ENCODE assay signal across 14 cellular contexts in genomic region chr6:41757931-41758640, GRCh38. TPM values are rescaled to one million over a fixed set of nuclear protein-coding genes. Genes with fewer than 3 reads are reported as not detected.
A peak's percentile ranks its signal among the peaks of the same experiment; 100 is the strongest.
DNase-seq lines count a peak whose midpoint lies in the region; ATAC-seq and TF ChIP-seq lines count a peak whose summit lies in the region.
"Had no signal": no experiment of that assay in that cellular context is flagged by ENCODE, and none has a peak within 500 bp of the region (broad histone marks: within the 10 kb centered on the region; RNA-seq: fewer than 3 reads in every experiment).

No MANE protein-coding gene starts in this region.

- intact Hi-C loops in Calu3 (cut with micrococcal nuclease; ENCODE audit: unreplicated experiment) = no loop called here

- no peak for ATAC-seq in HG03342 (IDR thresholded peaks at IDR 0.05; ENCODE audit: unreplicated experiment)

- BruUV-seq in Calu3 (replicated peaks; lab: Mats Ljungman, UMichigan) = no TSS peak

- TF ChIP-seq CTCF in Calu3 (IDR thresholded peaks at IDR 0.05; ENCODE audit: unreplicated experiment) = no peak

- H3K36me3 Mint-ChIP-seq in Calu3 (ENCODE audit: insufficient read depth, unreplicated experiment) = no peaks in the 10 kb centered on the region

- CTCF ChIA-PET in Calu3 (lab: Charles Lee) = interaction anchor here (0.8 kb wide), 1 partner anchor 192 kb away, joined by 3 read pairs; no protein-coding TSS in a partner anchor

- H3K27me3 Mint-ChIP-seq in Calu3 (ENCODE audit: unreplicated experiment) = peaks cover 28% of the 10 kb centered on the region

- no peak overlapping the region for H3K27ac Mint-ChIP-seq in Calu3 (ENCODE audit: unreplicated experiment)
- H3K27ac Mint-ChIP-seq: progenitor cell of endocrine pancreas had no signal

- no peaks in the 10 kb centered on the region for H3K4me1 Mint-ChIP-seq in Calu3 (ENCODE audit: low read depth, unreplicated experiment)

- no peak overlapping the region for H3K4me3 Mint-ChIP-seq in Calu3 (ENCODE audit: low read depth, unreplicated experiment)

- peak; percentile 36 for DNase-seq in Calu3
- peak; percentile 40 for DNase-seq in iris pigment epithelial cell (ENCODE audit: low read depth)
- no peak for DNase-seq in activated CD8-positive, alpha-beta memory T cell treated with anti-CD3 and anti-CD28 coated beads, Interleukin-2, amount 50 U/mL, for 4 hours
- DNase-seq: activated CD4-positive, alpha-beta T cell treated with anti-CD3 and anti-CD28 coated beads, Interleukin-2, amount 50 U/mL, for 48 hours; colonic mucosa; COR-L47; GDM1; glutamatergic neuron; stimulated activated CD4-positive, alpha-beta T cell treated with anti-CD3 and anti-CD28 coated beads, Interleukin-15, amount 100 ng/mL, for 24 hours had no signal

- H3K9me3 Mint-ChIP-seq in Calu3 (ENCODE audit: low read depth, unreplicated experiment) = no peaks in the 10 kb centered on the region

RNA-seq across cellular contexts. Expression of gene PGC, which starts 10.9 kb away (rescaled TPM):
- total RNA-seq in Calu3 (2022) = not detected in 2 replicates
- total RNA-seq: epithelial cell of proximal tubule, NCI-H460, OCI-LY7, progenitor cell of endocrine pancreas had no signal

RNA-seq across cellular contexts. Expression of gene FRS3, which starts 21.6 kb away (rescaled TPM):
- 5.0 and 6.6 TPM in 2 replicates for total RNA-seq in Calu3 (2022)

RNA-seq across cellular contexts. Expression of gene PRICKLE4, which starts 22.5 kb away (rescaled TPM):
- 6.4 and 7.1 TPM in 2 replicates for total RNA-seq in Calu3 (2022)

RNA-seq across cellular contexts. Expression of gene TFEB, which starts 22.7 kb away (rescaled TPM):
- 4.4 and 6.6 TPM in 2 replicates for total RNA-seq in Calu3 (2022)

RNA-seq across cellular contexts. Expression of gene TOMM6, which starts 29.4 kb away (rescaled TPM):
- 251 and 265 TPM in 2 replicates for total RNA-seq in Calu3 (2022)
